ENCODE assay signal across 8 cellular contexts in the genomic region with DNA sequence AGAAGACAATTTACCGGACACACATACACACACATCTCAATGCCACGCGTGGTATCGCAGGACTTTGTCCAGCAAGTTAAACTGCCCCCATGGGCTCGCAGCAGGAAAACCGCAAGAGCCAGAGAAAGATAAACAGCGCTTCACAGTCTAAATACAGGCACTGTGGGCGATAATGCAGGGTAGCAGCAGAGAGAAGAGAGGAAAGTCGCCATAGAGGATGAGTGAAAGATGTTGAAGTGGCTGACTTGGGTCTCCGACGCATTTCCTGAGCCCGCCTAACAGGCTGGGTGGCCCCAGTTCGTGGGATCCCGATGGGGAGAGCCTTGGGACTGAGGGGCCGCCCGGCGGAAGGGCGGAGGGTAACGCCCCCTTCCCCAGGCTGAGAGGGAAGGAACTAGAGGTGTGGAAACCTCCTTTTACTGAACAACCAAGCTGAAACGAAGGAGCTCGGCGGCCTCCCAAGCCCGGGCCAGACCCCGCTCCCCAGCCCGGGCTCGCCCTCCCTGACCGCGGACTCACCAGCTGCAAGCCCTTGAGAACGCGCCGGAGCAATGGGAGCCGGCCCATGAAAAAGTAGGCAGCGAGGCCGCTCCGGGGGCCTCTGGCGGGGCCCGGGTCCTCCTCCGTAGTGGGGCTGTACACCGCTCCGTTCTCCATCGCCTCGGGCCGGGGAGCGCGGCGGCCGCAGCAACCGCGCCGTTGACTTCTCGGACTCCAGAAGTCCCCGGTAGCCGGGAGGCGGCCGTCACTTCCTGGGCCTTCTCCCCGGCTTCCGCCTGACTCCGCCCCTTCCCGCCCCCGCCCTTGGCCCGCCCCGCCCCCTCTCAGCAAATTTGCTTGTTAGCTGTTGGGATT.
DNase-seq lines count a peak whose midpoint lies in the region; ATAC-seq and TF ChIP-seq lines count a peak whose summit lies in the region.

TSS of gene CMTM6 (minus strand) at position 764 of the 855 bp plus-strand sequence. CDS start at position 657, 107 bp downstream.

- peak; percentile 88 for TF ChIP-seq POLR2A in GM18505 (IDR thresholded peaks at IDR 0.05; ENCODE audit: borderline replicate concordance, extremely low read depth, insufficient read depth, insufficient read length)

- H3K27ac ChIP-seq in 22Rv1 (peak within 1 kb of the TSS; percentile 51), caudate nucleus (ENCODE audit: low read depth, low read length) (peak within 1 kb of the TSS; percentile 89)

- DNase-seq in NCI-H2196 (lab: John Stamatoyannopoulos, UW; ENCODE audit: unreplicated experiment) (peak; percentile 56), caudate nucleus (lab: John Stamatoyannopoulos, UW) (peak in 59 of 61 donors; percentile 11 to 87 (median 74)), islet precursor cell (peak; percentile 93)
- DNase-seq in activated CD4-positive, CD25-positive, alpha-beta regulatory T cell treated with anti-CD3 and anti-CD28 coated beads, Interleukin-2, amount 50 U/mL, for 16 hours (ENCODE audit: low read depth, low spot score), result peak; percentile 55
- DNase-seq in stimulated activated CD4-positive, alpha-beta T cell treated with anti-CD3 and anti-CD28 coated beads, Interleukin-12 subunit alpha, Interleukin-12 subunit beta, amount 100 ng/mL, for 24 hours (ENCODE audit: low read depth in 2 of 2), result peak; percentile 62 to 63

- no peak for TF ChIP-seq CTCF in 22Rv1 (IDR thresholded peaks at IDR 0.05)

- peak; percentile 72 for ATAC-seq in GM18505 (IDR thresholded peaks at IDR 0.05; ENCODE audit: unreplicated experiment)
- peak; percentile 64 for ATAC-seq in HG02970 (IDR thresholded peaks at IDR 0.05; ENCODE audit: low FRiP score, unreplicated experiment)

Comparison
In these comparisons a context has a peak if more than half of its experiments do, and no peak if none do; other contexts are left out.
1. Peak in every context shown above with its lines: DNase-seq, ATAC-seq and H3K27ac ChIP-seq.